In genomic region chr2:64453710-64454315, GRCh38 we compare ENCODE assay signal across 7 cellular contexts. TPM values are rescaled to one million over a fixed set of nuclear protein-coding genes. Genes with fewer than 3 reads are reported as not detected.
DNase-seq lines count a peak whose midpoint lies in the region; ATAC-seq lines count a peak whose summit lies in the region.

Gene LGALSL (plus strand): TSS chr2:64454162. CDS start chr2:64454546, 384 bp downstream.

- peak within 1 kb of the TSS; percentile 79 for H3K27ac ChIP-seq in temporal lobe (ENCODE audit: low read depth, low read length)

- DNase-seq in GDM1 (lab: John Stamatoyannopoulos, UW) (peak; percentile 11), HPDE6-E6E7 (ENCODE audit: extremely low spot score) (peak; percentile 73), T1000 (lab: John Stamatoyannopoulos, UW) (peak; percentile 31), medulla oblongata (ENCODE audit: extremely low spot score) (peak; percentile 51)
- DNase-seq in effector memory CD8-positive, alpha-beta T cell: peak in 2 of 3 experiments; percentile 6 to 10

- H3K9me3 Mint-ChIP-seq in effector memory CD8-positive, alpha-beta T cell: no peaks in the 10 kb centered on the region

- no peak within 1 kb of the TSS for H3K27ac Mint-ChIP-seq in effector memory CD8-positive, alpha-beta T cell

- peaks cover 0 to 2% of the 10 kb centered on the region in 2 donors for H3K4me1 Mint-ChIP-seq in effector memory CD8-positive, alpha-beta T cell (ENCODE audit: low read depth in 2 of 2)

- peak; percentile 53 for ATAC-seq in GM21360 (IDR thresholded peaks at IDR 0.05; ENCODE audit: unreplicated experiment)
- peak; percentile 39 for ATAC-seq in effector memory CD8-positive, alpha-beta T cell (replicated peaks)

- H3K4me3 Mint-ChIP-seq in effector memory CD8-positive, alpha-beta T cell: peak within 1 kb of the TSS; percentile 79 to 80

- H3K36me3 Mint-ChIP-seq in effector memory CD8-positive, alpha-beta T cell (ENCODE audit: insufficient read depth): peaks cover 4% of the 10 kb centered on the region

- peaks cover 9 to 31% of the 10 kb centered on the region in 2 donors for H3K27me3 Mint-ChIP-seq in effector memory CD8-positive, alpha-beta T cell

RNA-seq across cellular contexts. Expression of gene LGALSL, which starts in this region (rescaled TPM):
- total RNA-seq in temporal lobe: 38.4 TPM

Comparison
In these comparisons a context has a peak if more than half of its experiments do, and no peak if none do; other contexts are left out.
1. Peak in every context shown above with its lines: DNase-seq, ATAC-seq and H3K27ac ChIP-seq.
2. DNase-seq: peak in every context shown above with its lines; median percentile 73 in HPDE6-E6E7; 51 in medulla oblongata; 31 in T1000; 11 in GDM1; 8 in effector memory CD8-positive, alpha-beta T cell.